ENCODE assay signal across 28 cellular contexts in the genomic region with DNA sequence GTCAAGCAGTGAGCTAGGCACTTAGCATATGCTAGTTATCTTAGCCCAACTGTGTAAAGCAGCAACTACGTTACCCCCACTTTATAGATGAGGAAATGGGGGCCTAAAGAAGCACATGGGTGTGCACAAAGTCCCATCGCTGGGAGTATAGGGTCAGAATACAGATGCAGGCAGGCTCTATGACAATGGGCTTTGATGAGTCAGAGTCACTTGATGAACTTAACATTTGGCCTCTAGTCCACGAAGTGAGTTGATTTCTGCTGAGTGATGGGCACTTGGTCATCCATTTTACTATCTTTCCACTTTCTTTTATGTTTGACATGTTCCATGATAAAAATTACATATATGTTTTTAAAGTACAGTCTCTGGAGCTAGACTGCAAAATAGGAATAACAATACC.
"Had no signal": no experiment of that assay in that cellular context is flagged by ENCODE, and none has a peak within 500 bp of the region (broad histone marks: within the 10 kb centered on the region; RNA-seq: fewer than 3 reads in every experiment).

No MANE protein-coding gene starts in this region.

- H3K4me1 ChIP-seq: adrenal gland, breast epithelium had no signal

- H3K4me3 ChIP-seq: adrenal gland, breast epithelium, MG63 had no signal

- H3K36me3 Mint-ChIP-seq: activated naive CD8-positive, alpha-beta T cell treated with anti-CD3 and anti-CD28 coated beads, Interleukin-2, amount 10 ng/mL, durations not matched to agents 7 days and 5 days had no signal

- H3K4me1 Mint-ChIP-seq: activated CD4-positive, alpha-beta T cell treated with anti-CD3 and anti-CD28 coated beads for 36 hours; activated naive CD8-positive, alpha-beta T cell treated with anti-CD3 and anti-CD28 coated beads, Interleukin-2, amount 10 ng/mL, durations not matched to agents 7 days and 5 days had no signal

- H3K36me3 ChIP-seq: adrenal gland, breast epithelium, MG63, WERI-Rb-1 had no signal

- H3K9me3 Mint-ChIP-seq: activated CD8-positive, alpha-beta T cell treated with anti-CD3 and anti-CD28 coated beads for 36 hours; activated naive CD8-positive, alpha-beta T cell treated with anti-CD3 and anti-CD28 coated beads, Interleukin-2, amount 10 ng/mL, durations not matched to agents 7 days and 5 days had no signal

- H3K27ac ChIP-seq: adrenal gland, breast epithelium, KMS-11, WERI-Rb-1 had no signal

- H3K4me3 Mint-ChIP-seq: activated CD4-positive, alpha-beta T cell treated with anti-CD3 and anti-CD28 coated beads for 36 hours; activated CD8-positive, alpha-beta T cell treated with anti-CD3 and anti-CD28 coated beads for 36 hours; activated naive CD8-positive, alpha-beta T cell treated with anti-CD3 and anti-CD28 coated beads, Interleukin-2, amount 10 ng/mL, durations not matched to agents 7 days and 5 days had no signal

- H3K9me3 ChIP-seq: adrenal gland, breast epithelium, MG63, SK-N-SH had no signal

- H3K27ac Mint-ChIP-seq: activated CD4-positive, alpha-beta T cell treated with anti-CD3 and anti-CD28 coated beads for 36 hours; activated CD8-positive, alpha-beta T cell treated with anti-CD3 and anti-CD28 coated beads for 36 hours; activated naive CD8-positive, alpha-beta T cell treated with anti-CD3 and anti-CD28 coated beads, Interleukin-2, amount 10 ng/mL, durations not matched to agents 7 days and 5 days had no signal

- H3K9ac ChIP-seq: KMS-11, SK-N-SH had no signal

- DNase-seq: activated CD4-positive, alpha-beta T cell treated with anti-CD3 and anti-CD28 coated beads for 36 hours; activated CD4-positive, alpha-beta T cell treated with anti-CD3 and anti-CD28 coated beads, Interleukin-2, amount 50 U/mL, for 1 hour; activated CD8-positive, alpha-beta memory T cell treated with anti-CD3 and anti-CD28 coated beads, Interleukin-2, amount 50 U/mL, for 48 hours; activated CD8-positive, alpha-beta T cell treated with anti-CD3 and anti-CD28 coated beads for 36 hours; activated naive CD4-positive, alpha-beta T cell treated with anti-CD3 and anti-CD28 coated beads, Interleukin-2, amount 50 U/mL, for 16 hours; activated naive CD8-positive, alpha-beta T cell treated with anti-CD3 and anti-CD28 coated beads, Interleukin-2, amount 10 ng/mL, durations not matched to agents 7 days and 5 days; activated T-cell treated with anti-CD3 and anti-CD28 coated beads, Interleukin-2, amount 50 U/mL, for 1 hour; adrenal gland; MG63; MV-4-11; NCI-H1092 treated with DMSO at 0.1 percent for 48 hours; NCI-H1417 treated with DMSO at 0.1 percent for 48 hours; NCI-H1694; NCI-H2029; NCI-H2107; NCI-H345; NCI-H510A; NCI-H526 treated with DMSO at 0.1 percent for 48 hours; NK-92 treated with Interleukin-12 subunit alpha and Interleukin-12 subunit beta, amount 100 ng/mL, for 24 hours; OCI-M1; RPMI8226; SK-N-SH; T-helper 1 cell; WERI-Rb-1 had no signal

- H3K27me3 ChIP-seq: adrenal gland, breast epithelium, MG63 had no signal

- H3K27me3 Mint-ChIP-seq: activated CD4-positive, alpha-beta T cell treated with anti-CD3 and anti-CD28 coated beads for 36 hours; activated naive CD8-positive, alpha-beta T cell treated with anti-CD3 and anti-CD28 coated beads, Interleukin-2, amount 10 ng/mL, durations not matched to agents 7 days and 5 days had no signal

- ATAC-seq: activated CD4-positive, alpha-beta T cell treated with anti-CD3 and anti-CD28 coated beads for 36 hours; activated CD8-positive, alpha-beta T cell treated with anti-CD3 and anti-CD28 coated beads for 36 hours; Panc1; Right ventricle myocardium inferior had no signal
